In the genomic region with DNA sequence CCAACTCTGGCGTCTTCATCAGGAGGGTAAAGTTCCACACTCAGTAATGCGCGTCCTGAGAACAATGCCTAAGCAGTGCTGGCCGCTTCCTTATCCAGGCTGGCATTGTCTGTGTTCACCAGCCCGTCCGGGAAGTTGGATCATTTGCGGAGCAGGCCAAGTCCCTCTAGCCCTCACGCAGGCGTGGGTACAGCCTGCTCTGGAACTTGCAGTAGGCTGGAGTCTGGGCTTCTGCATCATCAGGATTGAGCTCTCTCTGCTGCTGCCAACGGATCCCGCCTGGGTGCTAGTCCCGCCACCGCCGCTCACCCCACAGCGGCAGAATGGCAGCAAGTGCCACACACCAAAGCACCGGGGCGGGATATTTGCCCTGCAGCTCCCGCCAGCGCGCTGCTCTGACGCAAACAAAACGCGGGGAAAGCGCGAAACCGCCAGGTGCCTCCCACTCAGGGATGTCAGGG, we compare ENCODE assay signal across 16 cellular contexts. TPM values are rescaled to one million over a fixed set of nuclear protein-coding genes. Genes with fewer than 3 reads are reported as not detected.
DNase-seq lines count a peak whose midpoint lies in the region; ATAC-seq, FAIRE-seq and TF ChIP-seq lines count a peak whose summit lies in the region.
"Had no signal": no experiment of that assay in that cellular context is flagged by ENCODE, and none has a peak within 500 bp of the region (broad histone marks: within the 10 kb centered on the region; RNA-seq: fewer than 3 reads in every experiment).

No MANE protein-coding gene starts in this region.

- no peaks in the 10 kb centered on the region for H3F3A ChIP-seq in SK-N-SH (replicated peaks; ENCODE audit: insufficient read depth)

- no peaks in the 10 kb centered on the region for H3K4me1 Mint-ChIP-seq in MCF 10A (ENCODE audit: insufficient read depth, unreplicated experiment)
- H3K4me1 Mint-ChIP-seq: memory B cell had no signal

- peaks cover 19% of the 10 kb centered on the region for H3K27me3 Mint-ChIP-seq in MCF 10A (ENCODE audit: insufficient read depth, unreplicated experiment)
- H3K27me3 Mint-ChIP-seq: memory B cell had no signal

- H3K27me3 ChIP-seq in SK-N-SH (ENCODE audit: insufficient read depth): peaks cover 27% of the 10 kb centered on the region; the same call in 1 of the 2 replicates
- no peaks in the 10 kb centered on the region for H3K27me3 ChIP-seq in testis
- H3K27me3 ChIP-seq: tibial artery had no signal

- H3K27ac Mint-ChIP-seq in MCF 10A (ENCODE audit: low read depth, unreplicated experiment): no peak overlapping the region
- H3K27ac Mint-ChIP-seq: memory B cell had no signal

- no peaks in the 10 kb centered on the region for H3K79me2 ChIP-seq in SK-N-SH (ENCODE audit: insufficient read depth)

- BruUV-seq in MCF 10A (replicated peaks; lab: Mats Ljungman, UMichigan): no TSS peak

- TF ChIP-seq RAD21 in SK-N-SH (IDR thresholded peaks at IDR 0.05; ENCODE audit: low read length): no peak

- H2AFZ ChIP-seq in SK-N-SH (ENCODE audit: low read depth): no peak overlapping the region

- POLR2A ChIA-PET in SK-N-SH (lab: Yijun Ruan, JAX) (no interaction called here), MCF 10A (lab: Yijun Ruan, JAX) (no interaction called here)

- H3K36me3 ChIP-seq in SK-N-SH (replicated peaks in 1 of 2; ENCODE audit: control insufficient read depth in 1 of 2, insufficient read depth in 2 of 2, low read length in 1 of 2) (no peaks in the 10 kb centered on the region), kidney (ENCODE audit: control insufficient read depth in 1 of 2, insufficient read depth in 2 of 2, low read length in 2 of 2) (no peaks in the 10 kb centered on the region), testis (ENCODE audit: low read depth, missing control alignments) (no peaks in the 10 kb centered on the region)
- H3K36me3 ChIP-seq: tibial artery had no signal

- H3K9me3 ChIP-seq in SK-N-SH: no peaks in the 10 kb centered on the region
- no peaks in the 10 kb centered on the region for H3K9me3 ChIP-seq in kidney (ENCODE audit: control insufficient read depth in 1 of 2, low read length in 2 of 2)
- no peaks in the 10 kb centered on the region for H3K9me3 ChIP-seq in testis

- H3K4me3 Mint-ChIP-seq in MCF 10A (ENCODE audit: unreplicated experiment): no peak overlapping the region
- H3K4me3 Mint-ChIP-seq: memory B cell had no signal

- no peaks in the 10 kb centered on the region for H3K9me3 Mint-ChIP-seq in MCF 10A (ENCODE audit: unreplicated experiment)
- H3K9me3 Mint-ChIP-seq: memory B cell had no signal

- WGBS in SK-N-SH (ENCODE audit: low lambda C conversion rate): 9% methylated on average over 24 of the region's 26 CpGs
- WGBS in testis, 2 donors: 22 to 65% methylated on average over 19 to 26 of the region's 26 CpGs

- no peaks in the 10 kb centered on the region for H3K9me2 ChIP-seq in SK-N-SH

- peak; percentile 26; the same call in 2 of the 3 replicates for ATAC-seq in SK-N-SH treated with all-trans-retinoic acid at 6 μM for 48 hours
- ATAC-seq in HG02870 (IDR thresholded peaks at IDR 0.05; ENCODE audit: unreplicated experiment): no peak

- H3K4me2 ChIP-seq in SK-N-SH: no peak overlapping the region

- CTCF ChIA-PET in SK-N-SH (lab: Yijun Ruan, JAX) (no interaction called here), MCF 10A (lab: Yijun Ruan, JAX) (no interaction called here)

- TF ChIP-seq POLR2A in testis (IDR thresholded peaks at IDR 0.05) (no peak), GM12892 (IDR thresholded peaks at IDR 0.05; ENCODE audit: low read depth, low read length) (no peak)

- TF ChIP-seq CTCF in SK-N-SH (IDR thresholded peaks at IDR 0.05) (no peak), MCF 10A (IDR thresholded peaks at IDR 0.05; ENCODE audit: unreplicated experiment) (no peak), kidney (IDR thresholded peaks at IDR 0.05; ENCODE audit: borderline replicate concordance, extremely low read depth, insufficient read depth) (no peak), testis (IDR thresholded peaks at IDR 0.05) (no peak)

- intact Hi-C loops in MCF 10A (cut with micrococcal nuclease) (no loop called here), kidney (cut with DNase I) (no loop called here), testis (cut with DNase I; ENCODE audit: low total_unique reads) (no loop called here)

- H3K9ac ChIP-seq in SK-N-SH: no peak overlapping the region
- H3K9ac ChIP-seq in kidney (ENCODE audit: low read length in 2 of 2): no peak overlapping the region

- no peak overlapping the region; a peak in 2 of 4 replicates for H3K4me3 ChIP-seq in SK-N-SH (ENCODE audit: low read depth in 2 of 2, low read length in 1 of 2)
- H3K4me3 ChIP-seq in kidney (ENCODE audit: low read length in 2 of 2): no peak overlapping the region
- H3K4me3 ChIP-seq in testis: no peak overlapping the region
- H3K4me3 ChIP-seq: tibial artery had no signal

- H4K20me1 ChIP-seq in SK-N-SH (ENCODE audit: insufficient read depth): no peaks in the 10 kb centered on the region

- no peak for TF ChIP-seq EP300 in SK-N-SH (IDR thresholded peaks at IDR 0.05; ENCODE audit: borderline replicate concordance in 1 of 2, low read depth in 1 of 2, low read length in 1 of 2)

- H3K27ac ChIP-seq in SK-N-SH (ENCODE audit: low read depth in 2 of 2, low read length in 1 of 2): no peak overlapping the region
- no peak overlapping the region for H3K27ac ChIP-seq in kidney (ENCODE audit: low read depth in 2 of 2, low read length in 2 of 2)
- H3K27ac ChIP-seq in testis: no peak overlapping the region
- H3K27ac ChIP-seq: tibial artery had no signal

- H3K36me3 Mint-ChIP-seq in MCF 10A (ENCODE audit: insufficient read depth, unreplicated experiment): no peaks in the 10 kb centered on the region

- DNase-seq in SK-N-SH: no peak
- DNase-seq in MCF 10A (ENCODE audit: unreplicated experiment): peak; percentile 5
- peak; percentile 51 for DNase-seq in kidney
- peak; percentile 13 for DNase-seq in testis
- DNase-seq in NCI-H1105 (lab: John Stamatoyannopoulos, UW): no peak
- no peak for DNase-seq in GM12892 (ENCODE audit: insufficient read length)
- DNase-seq: activated naive CD4-positive, alpha-beta T cell treated with anti-CD3 and anti-CD28 coated beads, Interleukin-2, amount 50 U/mL, for 16 hours; central memory CD4-positive, alpha-beta T cell; occipital lobe; SIG-M5; tibial artery had no signal

- H3K4me1 ChIP-seq in SK-N-SH (ENCODE audit: control insufficient read depth in 1 of 2, insufficient read depth in 2 of 2, low read depth in 1 of 2, low read length in 1 of 2): no peaks in the 10 kb centered on the region; a peak in 1 of 4 replicates
- H3K4me1 ChIP-seq in kidney (ENCODE audit: control insufficient read depth in 1 of 2, insufficient read depth in 1 of 2, low read depth in 1 of 2, low read length in 2 of 2): peaks cover 0 to 2% of the 10 kb centered on the region in 2 donors
- no peaks in the 10 kb centered on the region for H3K4me1 ChIP-seq in testis
- H3K4me1 ChIP-seq: tibial artery had no signal

- no peak for FAIRE-seq in kidney (lab: Jason Lieb, UNC)
- no peak for FAIRE-seq in GM12892 (lab: Jason Lieb, UNC)
- FAIRE-seq: D721Med had no signal

TF ChIP-seq in SK-N-SH treated with all-trans-retinoic acid at 6 μM for 48 hours, 23 proteins besides CTCF, POLR2A, EP300 and RAD21 (continues in another document):
- TF ChIP-seq CSRNP3 (CRISPR knock-in tag; IDR thresholded peaks at IDR 0.05): no peak
- TF ChIP-seq BACH2 (CRISPR knock-in tag; IDR thresholded peaks at IDR 0.05; ENCODE audit: borderline replicate concordance): no peak

TF ChIP-seq in SK-N-SH, 30 proteins besides CTCF, POLR2A, EP300 and RAD21 (continues in another document):
- TF ChIP-seq EZH2phosphoT487 (IDR thresholded peaks at IDR 0.05; ENCODE audit: borderline replicate concordance, low read depth) (no peak), JUND (IDR thresholded peaks at IDR 0.05) (no peak), POLR2AphosphoS5 (IDR thresholded peaks at IDR 0.05; ENCODE audit: low read depth, low read length) (no peak), PBX3 (IDR thresholded peaks at IDR 0.05) (no peak), MXI1 (IDR thresholded peaks at IDR 0.05; ENCODE audit: low read depth, low read length) (no peak), USF2 (IDR thresholded peaks at IDR 0.05; ENCODE audit: borderline replicate concordance, low read depth, low read length) (no peak), FOXJ3 (CRISPR knock-in tag; IDR thresholded peaks at IDR 0.05) (no peak), NFIC (IDR thresholded peaks at IDR 0.05; ENCODE audit: borderline replicate concordance) (no peak), USF1 (IDR thresholded peaks at IDR 0.05; ENCODE audit: borderline replicate concordance, low read depth) (no peak), FOXM1 (IDR thresholded peaks at IDR 0.05; ENCODE audit: low read depth) (no peak)

RNA-seq across cellular contexts. Expression of gene GLYATL1, which starts 29.0 kb away (rescaled TPM):
- polyA plus RNA-seq in SK-N-SH (2012; rRNA removed) (0.21 and 0.29 TPM in 2 replicates), kidney (ENCODE audit: insufficient read depth, low read depth, low replicate concordance) (199 TPM), testis (ENCODE audit: insufficient read depth, low read depth, low replicate concordance) (0.40 TPM)
- polyA plus RNA-seq in SK-N-SH (2012; cell fraction: cytosol; rRNA removed): 0.01 and 0.09 TPM in 2 replicates
- polyA plus RNA-seq in SK-N-SH (2012; cell fraction: nucleus; rRNA removed): 0.07 and 0.42 TPM in 2 replicates
- total RNA-seq in MCF 10A (2022) (not detected in 2 replicates), kidney (15.7 TPM), testis (1 to 10 TPM in 1 of 2 donors, not detected in 1; 1.4 TPM)
- 0.42 TPM for polyA plus RNA-seq in GM12892 (2012; ENCODE audit: missing spikeins)
- total RNA-seq: activated CD8-positive, alpha-beta memory T cell treated with anti-CD3 and anti-CD28 coated beads for 36 hours had no signal

Comparison
In these comparisons a context has a peak if more than half of its experiments do, and no peak if none do; other contexts are left out.
1. DNase-seq: peak in MCF 10A (single experiment), kidney (single experiment) and testis (single experiment); none in SK-N-SH (single experiment), NCI-H1105 (single experiment) and GM12892 (single experiment).